17 cellular contexts compared by ENCODE assay signal in genomic region chr4:28555851-28556250, GRCh38.
"Had no signal": no experiment of that assay in that cellular context is flagged by ENCODE, and none has a peak within 500 bp of the region (broad histone marks: within the 10 kb centered on the region; RNA-seq: fewer than 3 reads in every experiment).

No MANE protein-coding gene starts in this region.

- H3K79me2 ChIP-seq: hepatocyte, parathyroid adenoma had no signal

- H3K9me3 ChIP-seq: lower lobe of right lung had no signal

- H3K4me3 ChIP-seq: hepatocyte, lower lobe of right lung had no signal

- H2AFZ ChIP-seq: hepatocyte, parathyroid adenoma had no signal

- DNase-seq: activated CD4-positive, alpha-beta T cell treated with anti-CD3 and anti-CD28 coated beads for 1 hour; activated CD4-positive, alpha-beta T cell treated with anti-CD3 and anti-CD28 coated beads, Interleukin-2, amount 50 U/mL, for 48 hours; activated gamma-delta T cell treated with Interleukin-2 at 50 U/mL for 16 hours; activated naive CD8-positive, alpha-beta T cell treated with anti-CD3 and anti-CD28 coated beads for 36 hours; activated T-cell treated with anti-CD3 and anti-CD28 coated beads, Interleukin-2, amount 50 U/mL, for 48 hours; aorta; caudate nucleus; effector memory CD4-positive, alpha-beta T cell; lower lobe of right lung; midbrain; naive B cell; small intestine; stimulated activated CD4-positive, alpha-beta T cell treated with anti-CD3 and anti-CD28 coated beads, Interleukin-1b, Interleukin-23, amount 100 ng/mL, for 48 hours; stimulated activated naive B cell treated with anti-CD40 and anti-IgM and Interleukin-4, amounts not matched to agents 10 μg/mL and 1 μg/mL and 100 μg/mL, for 72 hours had no signal

- H3K36me3 ChIP-seq: lower lobe of right lung had no signal

- ATAC-seq: lower lobe of right lung; stimulated activated naive B cell treated with anti-CD40 and anti-IgM and Interleukin-4, amounts not matched to agents 10 μg/mL and 1 μg/mL and 100 μg/mL, for 72 hours had no signal

- H3K27ac ChIP-seq: hepatocyte, lower lobe of right lung, parathyroid adenoma had no signal

- H3K4me1 ChIP-seq: lower lobe of right lung, parathyroid adenoma had no signal

- H3K27me3 ChIP-seq: hepatocyte had no signal

- H3K4me2 ChIP-seq: hepatocyte had no signal

- FAIRE-seq: frontal cortex, small intestine had no signal

- H3K9ac ChIP-seq: parathyroid adenoma had no signal
